Comparison of ENCODE assay signal across 8 cellular contexts in the genomic region with DNA sequence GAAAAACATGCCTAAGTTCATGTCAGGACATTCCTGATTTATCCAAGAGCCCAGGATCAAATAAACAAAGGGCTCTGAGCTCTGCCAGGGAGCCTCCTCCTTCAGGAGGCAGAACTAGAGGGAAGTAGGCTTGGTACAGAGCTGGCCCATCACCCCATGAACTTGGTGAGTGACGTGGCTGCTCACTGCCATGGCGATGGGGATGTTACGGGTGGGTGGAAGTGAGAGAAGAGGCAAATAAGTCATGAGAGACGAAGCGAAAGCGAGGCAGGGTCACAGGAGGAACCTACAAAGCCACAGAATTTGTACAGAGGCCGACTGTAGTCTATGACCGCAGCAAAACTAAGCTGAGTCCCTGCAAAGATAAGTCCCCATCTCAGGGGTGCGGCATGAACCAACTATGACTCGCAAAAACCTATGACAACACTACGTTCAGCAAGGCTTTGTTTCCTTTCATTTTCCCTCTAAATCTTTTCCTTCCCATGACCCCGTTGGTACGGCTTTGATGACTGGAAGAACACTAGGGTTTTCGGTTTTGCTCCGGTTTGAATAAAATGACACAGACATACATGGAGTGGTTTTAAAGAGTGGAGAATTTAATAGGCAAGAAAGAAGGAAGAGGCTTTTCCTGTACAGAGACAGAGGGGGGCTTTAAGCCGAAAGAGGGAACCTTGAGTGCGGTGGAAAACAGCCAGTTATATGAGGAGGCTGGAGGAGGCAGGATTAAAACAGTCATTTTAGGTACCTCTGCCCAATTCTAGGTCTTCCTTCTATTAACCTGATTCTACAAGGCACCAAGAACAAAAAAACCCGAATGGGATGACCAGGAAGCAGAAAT.
DNase-seq lines count a peak whose midpoint lies in the region; ATAC-seq and TF ChIP-seq lines count a peak whose summit lies in the region.

No MANE protein-coding gene starts in this region.

- H3K27me3 ChIP-seq in IMR-90 (ENCODE audit: control insufficient read depth, insufficient read depth, low read length) (no peaks in the 10 kb centered on the region), parathyroid adenoma (ENCODE audit: control insufficient read depth, insufficient read depth, low read length) (no peaks in the 10 kb centered on the region), tibial nerve (no peaks in the 10 kb centered on the region)

- H2BK120ac ChIP-seq in IMR-90 (ENCODE audit: low read depth, low read length): peak overlapping the region; percentile 81

- H3K23ac ChIP-seq in IMR-90 (ENCODE audit: low read depth, low read length): peak overlapping the region; percentile 46; the same call in 1 of the 2 replicates

- peak overlapping the region; percentile 55 to 63 for H4K8ac ChIP-seq in IMR-90 (ENCODE audit: low read depth in 2 of 2, low read length in 2 of 2)

- peaks cover 0 to 8% of the 10 kb centered on the region in 2 experiments; a peak in 1 of 4 replicates for H3K79me1 ChIP-seq in IMR-90 (ENCODE audit: low read depth in 1 of 2, low read length in 2 of 2)

- no peaks in the 10 kb centered on the region for H3K36me3 ChIP-seq in IMR-90 (ENCODE audit: control insufficient read depth, insufficient read depth, low read length)
- H3K36me3 ChIP-seq in parathyroid adenoma (ENCODE audit: control insufficient read depth, insufficient read depth, low read length): no peaks in the 10 kb centered on the region
- no peaks in the 10 kb centered on the region for H3K36me3 ChIP-seq in tibial nerve

- H3K4me3 ChIP-seq in IMR-90 (ENCODE audit: insufficient read depth, low read depth, low read length) (no peak overlapping the region), parathyroid adenoma (ENCODE audit: low read depth, low read length) (peak overlapping the region; percentile 23), tibial nerve (peak overlapping the region; percentile 19 to 45 (median 24))

- H4K20me1 ChIP-seq in IMR-90 (ENCODE audit: insufficient read depth, low read length): no peaks in the 10 kb centered on the region

- H3K27me3 Mint-ChIP-seq in activated CD8-positive, alpha-beta T cell treated with anti-CD3 and anti-CD28 coated beads, Interleukin-2, amount 10 ng/mL, durations not matched to agents 7 days and 5 days (ENCODE audit: low read depth): no peaks in the 10 kb centered on the region

- H2AK5ac ChIP-seq in IMR-90 (ENCODE audit: low read depth, low read length): peak overlapping the region; percentile 62; the same call in 1 of the 2 replicates

- peak overlapping the region; percentile 35 for H4K91ac ChIP-seq in IMR-90 (ENCODE audit: insufficient read depth, low read depth, low read length)

- H3K79me2 ChIP-seq in parathyroid adenoma: peaks cover 31% of the 10 kb centered on the region

- POLR2A ChIA-PET in IMR-90 (lab: Charles Lee; ENCODE audit: unreplicated experiment): interaction anchor here (0.5 kb wide), 1 partner anchor 12 kb away, joined by 5 read pairs; no protein-coding TSS in a partner anchor
- POLR2A ChIA-PET in activated CD8-positive, alpha-beta T cell treated with anti-CD3 and anti-CD28 coated beads, Interleukin-2, amount 10 ng/mL, durations not matched to agents 7 days and 5 days (lab: Charles Lee): interaction anchor here (0.5 to 2.6 kb wide), 11 partner anchors 10 to 1952 kb away, joined by 3 to 26 read pairs (median 4); no protein-coding TSS in a partner anchor

- peak overlapping the region; percentile 70 for H2BK5ac ChIP-seq in IMR-90 (ENCODE audit: low read depth, low read length, poor library complexity, severe bottlenecking)

- peak overlapping the region; percentile 77 for H3K4me2 ChIP-seq in IMR-90 (ENCODE audit: low read depth, low read length)
- H3K4me2 ChIP-seq in parathyroid adenoma (ENCODE audit: low read length): peak overlapping the region; percentile 59

- H3K4me3 Mint-ChIP-seq in activated CD8-positive, alpha-beta T cell treated with anti-CD3 and anti-CD28 coated beads, Interleukin-2, amount 10 ng/mL, durations not matched to agents 7 days and 5 days: peak overlapping the region; percentile 82

- in situ Hi-C loops in IMR-90 (cut with MboI; ENCODE audit: low sequenced_read_pairs): loop anchor here (5.0 to 10.0 kb wide), 2 partner anchors 41 to 139 kb away; no protein-coding TSS in a partner anchor

- H3K9me3 Mint-ChIP-seq in activated CD8-positive, alpha-beta T cell treated with anti-CD3 and anti-CD28 coated beads, Interleukin-2, amount 10 ng/mL, durations not matched to agents 7 days and 5 days (ENCODE audit: insufficient read depth): no peaks in the 10 kb centered on the region

- TF ChIP-seq POLR2A in IMR-90 (IDR thresholded peaks at IDR 0.05; ENCODE audit: low read depth, low read length) (no peak), erythroblast (IDR thresholded peaks at IDR 0.05; ENCODE audit: low read length) (peak; percentile 77), tibial nerve (IDR thresholded peaks at IDR 0.05) (peak in 1 of 2 donors; percentile 55)

- H3K4me1 Mint-ChIP-seq in activated CD8-positive, alpha-beta T cell treated with anti-CD3 and anti-CD28 coated beads, Interleukin-2, amount 10 ng/mL, durations not matched to agents 7 days and 5 days (ENCODE audit: low read depth): peaks cover 73% of the 10 kb centered on the region

- ATAC-seq in GM21360 (IDR thresholded peaks at IDR 0.05; ENCODE audit: unreplicated experiment): peak; percentile 60
- ATAC-seq in IMR-90 (ENCODE audit: low read depth): peak; percentile 22
- peak; percentile 88 for ATAC-seq in activated CD8-positive, alpha-beta T cell treated with anti-CD3 and anti-CD28 coated beads, Interleukin-2, amount 10 ng/mL, durations not matched to agents 7 days and 5 days

- TF ChIP-seq RAD21 in IMR-90 (IDR thresholded peaks at IDR 0.05; ENCODE audit: low read length): no peak

- peak overlapping the region; percentile 50; the same call in 1 of the 3 replicates for H2BK15ac ChIP-seq in IMR-90 (ENCODE audit: low read depth, low read length)

- WGBS in IMR-90 (ENCODE audit: extremely low coverage in 2 of 2, insufficient read length in 1 of 2), 2 experiments: 89% methylated on average over 4 of the region's 18 CpGs; no CpG with 5 or more reads in 1 of the 2 experiments
- WGBS in tibial nerve, 2 donors: 25 to 36% methylated on average over 18 of the region's 18 CpGs

- TF ChIP-seq CTCF in IMR-90 (conservative IDR thresholded peaks at IDR 0.05; ENCODE audit: low read depth, low read length) (no peak), parathyroid adenoma (IDR thresholded peaks at IDR 0.05) (no peak), tibial nerve (IDR thresholded peaks at IDR 0.05) (no peak)

- H3K27ac ChIP-seq in IMR-90 (ENCODE audit: insufficient read depth, low read length): peak overlapping the region; percentile 64
- H3K27ac ChIP-seq in parathyroid adenoma: peak overlapping the region; percentile 100
- H3K27ac ChIP-seq in tibial nerve: peak overlapping the region; percentile 97 to 99 (median 98)

- dilution Hi-C loops in IMR-90 (cut with HindIII; ENCODE audit: low sequenced_read_pairs, unreplicated experiment): no loop called here

- H3K27ac Mint-ChIP-seq in activated CD8-positive, alpha-beta T cell treated with anti-CD3 and anti-CD28 coated beads, Interleukin-2, amount 10 ng/mL, durations not matched to agents 7 days and 5 days: peak overlapping the region; percentile 98

- BruUV-seq in IMR-90 (replicated peaks; lab: Mats Ljungman, UMichigan): no TSS peak

- peak overlapping the region; percentile 68 for H3K18ac ChIP-seq in IMR-90 (ENCODE audit: low read depth, low read length)

- H3K9me1 ChIP-seq in IMR-90 (ENCODE audit: insufficient read depth, low read length): peaks cover 4% of the 10 kb centered on the region; the same call in 1 of the 2 replicates

- peak overlapping the region; percentile 27 for H3K14ac ChIP-seq in IMR-90 (replicated peaks; ENCODE audit: low read depth, low read length)

- peak in 1 of 2 donors; percentile 84 for TF ChIP-seq EP300 in tibial nerve (IDR thresholded peaks at IDR 0.05)

- H3K4me1 ChIP-seq in IMR-90 (ENCODE audit: control insufficient read depth, insufficient read depth, low read length): peaks cover 27% of the 10 kb centered on the region
- H3K4me1 ChIP-seq in parathyroid adenoma: peaks cover 29% of the 10 kb centered on the region
- peaks cover 0 to 77% (median 52%) of the 10 kb centered on the region in 4 donors for H3K4me1 ChIP-seq in tibial nerve

- peak overlapping the region; percentile 54 for H2AFZ ChIP-seq in IMR-90 (replicated peaks; ENCODE audit: low read length, poor library complexity)
- no peak overlapping the region for H2AFZ ChIP-seq in parathyroid adenoma

- DNase-seq in C1 segment of cervical spinal cord (lab: John Stamatoyannopoulos, UW) (peak in 8 of 14 donors; percentile 14 to 76 (median 54)), IMR-90 (peak; percentile 63), erythroblast (lab: John Stamatoyannopoulos, UW) (peak; percentile 93), tibial nerve (ENCODE audit: low spot score in 2 of 2) (peak; percentile 55 to 73), NCI-H82 treated with DMSO at 0.1 percent for 48 hours (lab: John Stamatoyannopoulos, UW; ENCODE audit: unreplicated experiment) (no peak)
- DNase-seq in activated CD8-positive, alpha-beta T cell treated with anti-CD3 and anti-CD28 coated beads, Interleukin-2, amount 10 ng/mL, durations not matched to agents 7 days and 5 days: peak; percentile 92

- no peaks in the 10 kb centered on the region for H3K9me3 ChIP-seq in IMR-90 (ENCODE audit: control insufficient read depth, insufficient read depth, low read length)
- no peaks in the 10 kb centered on the region for H3K9me3 ChIP-seq in parathyroid adenoma (ENCODE audit: control insufficient read depth, low read length)
- no peaks in the 10 kb centered on the region for H3K9me3 ChIP-seq in tibial nerve

- peak overlapping the region; percentile 76 for H4K5ac ChIP-seq in IMR-90 (ENCODE audit: low read depth, low read length)

- CTCF ChIA-PET in IMR-90 (lab: Yijun Ruan, JAX): interaction anchor here (1.0 to 2.0 kb wide), 2 partner anchors 43 kb away, joined by 3 to 12 read pairs; no protein-coding TSS in a partner anchor
- CTCF ChIA-PET in activated CD8-positive, alpha-beta T cell treated with anti-CD3 and anti-CD28 coated beads, Interleukin-2, amount 10 ng/mL, durations not matched to agents 7 days and 5 days (lab: Charles Lee): interaction anchor here (0.7 to 25.7 kb wide), 10 partner anchors 8 to 138 kb away, joined by 3 to 656 read pairs (median 6); no protein-coding TSS in a partner anchor

- no peak overlapping the region for H2AK9ac ChIP-seq in IMR-90 (replicated peaks; ENCODE audit: low read depth, low read length, poor library complexity)

- H3K9ac ChIP-seq in IMR-90 (ENCODE audit: low read depth, low read length) (peak overlapping the region; percentile 9; the same call in 1 of the 2 replicates), parathyroid adenoma (no peak overlapping the region)

- H3K56ac ChIP-seq in IMR-90 (ENCODE audit: extremely low read depth, insufficient read depth, low read length): no peak overlapping the region

- peaks cover 18% of the 10 kb centered on the region for H3K36me3 Mint-ChIP-seq in activated CD8-positive, alpha-beta T cell treated with anti-CD3 and anti-CD28 coated beads, Interleukin-2, amount 10 ng/mL, durations not matched to agents 7 days and 5 days (ENCODE audit: low read depth)

- H3K4ac ChIP-seq in IMR-90 (ENCODE audit: low read depth, low read length): peak overlapping the region; percentile 68

- intact Hi-C loops in IMR-90 (cut with micrococcal nuclease): no loop called here

- H2BK20ac ChIP-seq in IMR-90 (ENCODE audit: low read depth, low read length): peak overlapping the region; percentile 23

Comparison
In these comparisons a context has a peak if more than half of its experiments do, and no peak if none do; other contexts are left out.
1. ATAC-seq: peak in every context shown above with its lines; median percentile 88 in activated CD8-positive, alpha-beta T cell treated with anti-CD3 and anti-CD28 coated beads, Interleukin-2, amount 10 ng/mL, durations not matched to agents 7 days and 5 days; 60 in GM21360; 22 in IMR-90.